In genomic region chr9:127163409-127163808, GRCh38 we compare ENCODE assay signal across 8 cellular contexts. TPM values are rescaled to one million over a fixed set of nuclear protein-coding genes. Genes with fewer than 3 reads are reported as not detected.
DNase-seq lines count a peak whose midpoint lies in the region; ATAC-seq, FAIRE-seq and TF ChIP-seq lines count a peak whose summit lies in the region.

No MANE protein-coding gene starts in this region.

- no peak for TF ChIP-seq CTCF in GM12878 (IDR thresholded peaks at IDR 0.05 in 2 of 3, conservative IDR thresholded peaks at IDR 0.05 in 1 of 3; ENCODE audit: control insufficient read depth in 2 of 3, extremely low read depth in 1 of 3, insufficient read depth in 1 of 3, low read depth in 3 of 3, low read length in 3 of 3)

- no peaks in the 10 kb centered on the region for H3K79me2 ChIP-seq in GM12878 (ENCODE audit: control insufficient read depth, insufficient read depth, low read length)

- FAIRE-seq in GM18507 (lab: Jason Lieb, UNC) (peak; percentile 35), GM12878 (lab: Jason Lieb, UNC) (peak; percentile 7)

- H2AFZ ChIP-seq in GM12878 (ENCODE audit: control insufficient read depth, low read depth, low read length): peak overlapping the region; percentile 15; the same call in 1 of the 2 replicates

- no peak for TF ChIP-seq RAD21 in GM12878 (IDR thresholded peaks at IDR 0.05; ENCODE audit: insufficient read depth, low read depth, low read length)

- H3K4me2 ChIP-seq in GM12878 (ENCODE audit: control insufficient read depth, insufficient read depth): peak overlapping the region; percentile 32; the same call in 1 of the 2 replicates

- 2% methylated on average over 2 of the region's 2 CpGs for WGBS in GM12878 (ENCODE audit: insufficient coverage, insufficient replicate concordance, low lambda C conversion rate, missing lambda C conversion rate)
- WGBS in mesodermal cell (ENCODE audit: insufficient coverage in 2 of 2), 2 experiments: 43% methylated on average over 1 of the region's 2 CpGs; no CpG with 5 or more reads in 1 of the 2 experiments

- no peak overlapping the region for H3K4me3 ChIP-seq in GM12878
- H3K4me3 ChIP-seq in mesodermal cell (ENCODE audit: extremely low read depth, insufficient read depth, low read length, poor library complexity, severe bottlenecking): no peak overlapping the region

- intact Hi-C loops in GM12878 (cut with micrococcal nuclease; ENCODE audit: unreplicated experiment): loop anchor here (5.0 kb wide), 1 partner anchor 34 kb away; no protein-coding TSS in a partner anchor

- ATAC-seq in GM12878 (peak; percentile 37), HG02973 (IDR thresholded peaks at IDR 0.05; ENCODE audit: unreplicated experiment) (no peak)

- SMC1A ChIA-PET in GM12878 (lab: Charles Lee; ENCODE audit: uncharacterized antibody, unreplicated experiment): interaction anchor here (0.8 to 28.4 kb wide), 15 partner anchors 8 to 223 kb away, joined by 3 to 812 read pairs (median 21); no protein-coding TSS in a partner anchor

- DNase-seq in GM18507 (ENCODE audit: extremely low spot score, insufficient read length, low read depth) (no peak), NAMALWA (ENCODE audit: low spot score) (peak; percentile 41), GM12878 (ENCODE audit: low read depth, low spot score) (peak; percentile 64), GDM1 (lab: John Stamatoyannopoulos, UW) (no peak), epidermal melanocyte (ENCODE audit: insufficient read length, low spot score) (no peak), NCI-H2171 (lab: John Stamatoyannopoulos, UW) (no peak)

- POLR2A ChIA-PET in GM12878 (lab: Charles Lee): interaction anchor here (0.5 to 12.4 kb wide), 9 partner anchors 9 to 1612 kb away, joined by 3 to 270 read pairs (median 5); no protein-coding TSS in a partner anchor

- in situ Hi-C loops in GM12878 (cut with MboI): no loop called here

- H3K36me3 ChIP-seq in GM12878 (ENCODE audit: control insufficient read depth in 2 of 2, insufficient read depth in 2 of 2, low read length in 1 of 2): no peaks in the 10 kb centered on the region; a peak in 1 of 4 replicates
- H3K36me3 ChIP-seq in mesodermal cell (ENCODE audit: control insufficient read depth, insufficient read depth, low read length): no peaks in the 10 kb centered on the region

- no peak overlapping the region for H3K9ac ChIP-seq in GM12878 (ENCODE audit: control insufficient read depth, insufficient read depth, low read length)

- H4K20me1 ChIP-seq in GM12878 (ENCODE audit: control insufficient read depth, insufficient read depth): no peaks in the 10 kb centered on the region

- H3K9me3 ChIP-seq in GM12878 (replicated peaks; ENCODE audit: control insufficient read depth, insufficient read depth, low read length): no peaks in the 10 kb centered on the region
- H3K9me3 ChIP-seq in mesodermal cell (ENCODE audit: control insufficient read depth, low read length): no peaks in the 10 kb centered on the region

- no peaks in the 10 kb centered on the region for H3K27me3 ChIP-seq in GM12878 (replicated peaks in 1 of 2; ENCODE audit: control insufficient read depth in 2 of 2, insufficient read depth in 2 of 2, low read length in 1 of 2)

- no peak for TF ChIP-seq POLR2A in GM12878 (IDR thresholded peaks at IDR 0.05; ENCODE audit: low read depth, low read length)

- no peak for TF ChIP-seq EP300 in GM12878 (IDR thresholded peaks at IDR 0.05; ENCODE audit: borderline replicate concordance in 1 of 2, control insufficient read depth in 1 of 2, low read depth in 2 of 2, low read length in 2 of 2)

- no peak overlapping the region; the same call in 1 of the 2 replicates for H3K27ac ChIP-seq in GM12878 (ENCODE audit: control insufficient read depth, insufficient read depth)
- H3K27ac ChIP-seq in mesodermal cell (ENCODE audit: low read depth, low read length, severe bottlenecking): peak overlapping the region; percentile 47

- CTCF ChIA-PET in GM12878 (lab: Yijun Ruan, JAX): interaction anchor here (0.9 to 2.6 kb wide), 10 partner anchors 9 to 218 kb away, joined by 3 to 11 read pairs (median 3); no protein-coding TSS in a partner anchor

- RAD21 ChIA-PET in GM12878 (lab: Charles Lee; ENCODE audit: unreplicated experiment): interaction anchor here (0.8 to 16.8 kb wide), 14 partner anchors 8 to 197 kb away, joined by 3 to 515 read pairs (median 10); no protein-coding TSS in a partner anchor

- H3K4me1 ChIP-seq in GM12878 (ENCODE audit: control insufficient read depth, insufficient read depth, low read length) (peaks cover 36% of the 10 kb centered on the region), mesodermal cell (ENCODE audit: control insufficient read depth, insufficient read depth, low read length, poor library complexity, severe bottlenecking) (peaks cover 13% of the 10 kb centered on the region)

- no TSS peak for BruUV-seq in GM12878 (replicated peaks; lab: Mats Ljungman, UMichigan)

TF ChIP-seq in GM12878, 131 proteins besides CTCF, POLR2A, EP300 and RAD21 (continues in another document):
- no peak for TF ChIP-seq HDAC2 (IDR thresholded peaks at IDR 0.05)
- TF ChIP-seq ZNF217 (IDR thresholded peaks at IDR 0.05): peak; percentile 58; the same call in 1 of the 2 replicates
- no peak for TF ChIP-seq FOXK2 (IDR thresholded peaks at IDR 0.05)
- no peak for TF ChIP-seq ESRRA (IDR thresholded peaks at IDR 0.05; ENCODE audit: low read length)
- TF ChIP-seq, protein P1, sequence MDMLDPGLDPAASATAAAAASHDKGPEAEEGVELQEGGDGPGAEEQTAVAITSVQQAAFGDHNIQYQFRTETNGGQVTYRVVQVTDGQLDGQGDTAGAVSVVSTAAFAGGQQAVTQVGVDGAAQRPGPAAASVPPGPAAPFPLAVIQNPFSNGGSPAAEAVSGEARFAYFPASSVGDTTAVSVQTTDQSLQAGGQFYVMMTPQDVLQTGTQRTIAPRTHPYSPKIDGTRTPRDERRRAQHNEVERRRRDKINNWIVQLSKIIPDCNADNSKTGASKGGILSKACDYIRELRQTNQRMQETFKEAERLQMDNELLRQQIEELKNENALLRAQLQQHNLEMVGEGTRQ (IDR thresholded peaks at IDR 0.05; ENCODE audit: borderline replicate concordance, low read depth, low read length): no peak
- no peak for TF ChIP-seq ZNF207 (IDR thresholded peaks at IDR 0.05; ENCODE audit: borderline replicate concordance)
- TF ChIP-seq HDAC6 (IDR thresholded peaks at IDR 0.05; ENCODE audit: unreplicated experiment): no peak
- TF ChIP-seq POU2F2 (IDR thresholded peaks at IDR 0.05; ENCODE audit: borderline replicate concordance, low read depth, low read length): no peak
- no peak for TF ChIP-seq KAT2A (conservative IDR thresholded peaks at IDR 0.05; ENCODE audit: control insufficient read depth, low read depth, low read length)
- no peak for TF ChIP-seq CBFB (IDR thresholded peaks at IDR 0.05; ENCODE audit: low read depth)
- TF ChIP-seq EED (IDR thresholded peaks at IDR 0.05; ENCODE audit: low read depth): peak; percentile 32; the same call in 1 of the 2 replicates
- TF ChIP-seq, protein P2, sequence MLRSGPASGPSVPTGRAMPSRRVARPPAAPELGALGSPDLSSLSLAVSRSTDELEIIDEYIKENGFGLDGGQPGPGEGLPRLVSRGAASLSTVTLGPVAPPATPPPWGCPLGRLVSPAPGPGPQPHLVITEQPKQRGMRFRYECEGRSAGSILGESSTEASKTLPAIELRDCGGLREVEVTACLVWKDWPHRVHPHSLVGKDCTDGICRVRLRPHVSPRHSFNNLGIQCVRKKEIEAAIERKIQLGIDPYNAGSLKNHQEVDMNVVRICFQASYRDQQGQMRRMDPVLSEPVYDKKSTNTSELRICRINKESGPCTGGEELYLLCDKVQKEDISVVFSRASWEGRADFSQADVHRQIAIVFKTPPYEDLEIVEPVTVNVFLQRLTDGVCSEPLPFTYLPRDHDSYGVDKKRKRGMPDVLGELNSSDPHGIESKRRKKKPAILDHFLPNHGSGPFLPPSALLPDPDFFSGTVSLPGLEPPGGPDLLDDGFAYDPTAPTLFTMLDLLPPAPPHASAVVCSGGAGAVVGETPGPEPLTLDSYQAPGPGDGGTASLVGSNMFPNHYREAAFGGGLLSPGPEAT (IDR thresholded peaks at IDR 0.05; ENCODE audit: low read depth): no peak
- no peak for TF ChIP-seq POLR2AphosphoS2 (IDR thresholded peaks at IDR 0.05; ENCODE audit: low read depth, low read length)
- no peak for TF ChIP-seq MEF2A (IDR thresholded peaks at IDR 0.05; ENCODE audit: insufficient read depth, low read depth, low read length)
- TF ChIP-seq MEF2B (IDR thresholded peaks at IDR 0.05; ENCODE audit: partially characterized antibody, poor library complexity, severe bottlenecking): peak; percentile 11

RNA-seq across cellular contexts. Expression of gene ANGPTL2, which starts 41.0 kb away (rescaled TPM):
- total RNA-seq in GM12878 (2013; cell fraction: nucleolus; rRNA removed): 16.3 and 18.6 TPM in 2 replicates
- total RNA-seq in GM12878 (2014; rRNA removed) (0.71 and 1.1 TPM in 2 replicates), GM12878 (2014; rRNA removed; fragmentation: Illumina TruSeq; extraction: Trizol) (0.49 and 0.55 TPM in 2 replicates), GM12878 (2021) (1.6 TPM in 2 replicates)
- not detected for polyA plus RNA-seq in GM12878 (2011; ENCODE audit: low read depth)
- polyA plus RNA-seq in GM12878 (2011; rRNA removed) (not detected in 2 replicates), GM12878 (2014; fragmentation: Illumina TruSeq; extraction: Trizol) (1.2 and 2.6 TPM in 2 replicates), GM12878 (2014; fragmentation: Nextera tagmentation; extraction: Ambion mirVana) (under 1 TPM; 0.13 to 0.38 TPM), GM12878 (2014; rRNA removed) (0.75 and 0.87 TPM in 2 replicates), GM12878 (2016; fragmentation: Nextera tagmentation; extraction: Ambion mirVana) (under 1 TPM; 0.76 to 0.82 TPM)
- 0.03 TPM in 1 of 2 replicates, not detected in the other for polyA plus RNA-seq in GM12878 (2011; cell fraction: cytosol; rRNA removed)
- 0.04 TPM in 1 of 2 replicates, not detected in the other for polyA plus RNA-seq in GM12878 (2011; cell fraction: nucleus; rRNA removed)
- 0.04 and 0.14 TPM in 2 replicates for polyA plus RNA-seq in GM12878 (2012)
- polyA minus RNA-seq in GM12878 (2011; rRNA and poly(A)+ RNA removed): not detected in 2 replicates
- not detected in 2 replicates for polyA minus RNA-seq in GM12878 (2011; cell fraction: cytosol; rRNA and poly(A)+ RNA removed)
- polyA minus RNA-seq in GM12878 (2011; cell fraction: nucleus; rRNA and poly(A)+ RNA removed): not detected in 2 replicates
- polyA plus RNA-seq in mesodermal cell (2013, experiment 1 of 2): 29.8 TPM
- 28.7 TPM for polyA plus RNA-seq in mesodermal cell (2013, experiment 2 of 2)

Comparison
In these comparisons a context has a peak if more than half of its experiments do, and no peak if none do; other contexts are left out.
1. DNase-seq: peak in NAMALWA (single experiment) and GM12878 (single experiment); none in GM18507 (single experiment), GDM1 (single experiment), epidermal melanocyte (single experiment) and NCI-H2171 (single experiment).